9 cellular contexts compared by ENCODE assay signal in genomic region chr18:79005653-79006052, GRCh38. TPM values are rescaled to one million over a fixed set of nuclear protein-coding genes. Genes with fewer than 3 reads are reported as not detected.
"Had no signal": no experiment of that assay in that cellular context is flagged by ENCODE, and none has a peak within 500 bp of the region (broad histone marks: within the 10 kb centered on the region; RNA-seq: fewer than 3 reads in every experiment).

No MANE protein-coding gene starts in this region.

- FAIRE-seq: HepG2, HTR-8/SVneo, K562 had no signal

- H3K4me1 Mint-ChIP-seq: IgD-negative memory B cell had no signal

- H3K27ac ChIP-seq: HL-60 had no signal

- H3K4me3 Mint-ChIP-seq: IgD-negative memory B cell had no signal

- DNase-seq: IMR-90, KBM-7 had no signal

- H3K4me3 ChIP-seq: K562 had no signal

- H3K27ac Mint-ChIP-seq: IgD-negative memory B cell had no signal

- H3K9me3 Mint-ChIP-seq: IgD-negative memory B cell had no signal

- H3K27me3 Mint-ChIP-seq: IgD-negative memory B cell had no signal

- H3K36me3 Mint-ChIP-seq: IgD-negative memory B cell had no signal

- ATAC-seq: HepG2, K562 had no signal

RNA-seq across cellular contexts. Expression of gene SALL3, which starts 26.0 kb away (rescaled TPM):
- total RNA-seq: HepG2, HT-29, HT1080, IMR-90, K562 had no signal
- polyA plus RNA-seq: HepG2, IgD-negative memory B cell, IMR-90, K562 had no signal
